ENCODE assay signal across 1 cellular context in genomic region chr6:56381852-56382251, GRCh38.
TF ChIP-seq lines count a peak whose summit lies in the region.

No MANE protein-coding gene starts in this region.

TF ChIP-seq in HepG2, 621 proteins besides CTCF, POLR2A, EP300 and RAD21 (continued from another document and continues in another):
- TF ChIP-seq TEAD3 (CRISPR knock-in tag; optimal IDR thresholded peaks at IDR 0.05; ENCODE audit: borderline replicate concordance) (peak; percentile 15), ZNF484 (CRISPR knock-in tag; IDR thresholded peaks at IDR 0.05; ENCODE audit: borderline replicate concordance, low read depth) (no peak), CENPBD1 (CRISPR knock-in tag; IDR thresholded peaks at IDR 0.05; ENCODE audit: borderline replicate concordance, low read depth) (no peak), SOX6 (IDR thresholded peaks at IDR 0.05) (no peak), SOX6 (CRISPR knock-in tag; IDR thresholded peaks at IDR 0.05) (peak; percentile 59), ZFX (CRISPR knock-in tag; IDR thresholded peaks at IDR 0.05; ENCODE audit: low read depth) (no peak), ZNF850 (CRISPR knock-in tag; conservative IDR thresholded peaks at IDR 0.05) (no peak), ZBTB43 (CRISPR knock-in tag; conservative IDR thresholded peaks at IDR 0.05) (0 out of 2 replicates have a peak, but pooled peaks have one; percentile 27), MEIS2 (CRISPR knock-in tag; IDR thresholded peaks at IDR 0.05) (0 out of 2 replicates have a peak, but pooled peaks have one; percentile 66), ZEB1 (IDR thresholded peaks at IDR 0.05; ENCODE audit: insufficient replicate concordance, low read depth) (no peak), ARID5B (CRISPR knock-in tag; IDR thresholded peaks at IDR 0.05) (peak; percentile 67), PBX2 (CRISPR knock-in tag; IDR thresholded peaks at IDR 0.05) (0 out of 2 replicates have a peak, but pooled peaks have one; percentile 55), CREB3 (CRISPR knock-in tag; IDR thresholded peaks at IDR 0.05) (no peak), SKIL (CRISPR knock-in tag; IDR thresholded peaks at IDR 0.05; ENCODE audit: borderline replicate concordance) (no peak), ZSCAN21 (CRISPR knock-in tag; IDR thresholded peaks at IDR 0.05; ENCODE audit: borderline replicate concordance) (no peak), ZNF232 (CRISPR knock-in tag; IDR thresholded peaks at IDR 0.05; ENCODE audit: borderline replicate concordance) (no peak), PRDM10 (CRISPR knock-in tag; IDR thresholded peaks at IDR 0.05; ENCODE audit: low read depth) (no peak), ZSCAN30 (CRISPR knock-in tag; IDR thresholded peaks at IDR 0.05) (no peak), THAP7 (CRISPR knock-in tag; IDR thresholded peaks at IDR 0.05) (no peak), ZNF878 (CRISPR knock-in tag; IDR thresholded peaks at IDR 0.05) (no peak), GATAD2A (CRISPR knock-in tag; IDR thresholded peaks at IDR 0.05) (peak; percentile 11; the same call in 1 of the 2 replicates), ZNF556 (CRISPR knock-in tag; IDR thresholded peaks at IDR 0.05; ENCODE audit: borderline replicate concordance) (no peak), TBX3 (IDR thresholded peaks at IDR 0.05; ENCODE audit: borderline replicate concordance) (peak; percentile 82), ZSCAN20 (CRISPR knock-in tag; IDR thresholded peaks at IDR 0.05; ENCODE audit: borderline replicate concordance) (no peak), IKZF5 (CRISPR knock-in tag; IDR thresholded peaks at IDR 0.05) (no peak), MAX (IDR thresholded peaks at IDR 0.05) (no peak), ZNF614 (CRISPR knock-in tag; IDR thresholded peaks at IDR 0.05; ENCODE audit: borderline replicate concordance) (no peak), ZNF569 (CRISPR knock-in tag; IDR thresholded peaks at IDR 0.05; ENCODE audit: borderline replicate concordance) (no peak), ZNF329 (CRISPR knock-in tag; IDR thresholded peaks at IDR 0.05; ENCODE audit: low read depth) (no peak), GMEB1 (CRISPR knock-in tag; IDR thresholded peaks at IDR 0.05; ENCODE audit: borderline replicate concordance) (peak; percentile 27; the same call in 1 of the 2 replicates), ZNF264 (CRISPR knock-in tag; IDR thresholded peaks at IDR 0.05) (no peak), KAT7 (CRISPR knock-in tag; IDR thresholded peaks at IDR 0.05; ENCODE audit: borderline replicate concordance) (no peak), HMGA1 (CRISPR knock-in tag; conservative IDR thresholded peaks at IDR 0.05) (no peak), TFDP1 (CRISPR knock-in tag; IDR thresholded peaks at IDR 0.05; ENCODE audit: borderline replicate concordance) (no peak), NFE2L1 (CRISPR knock-in tag; IDR thresholded peaks at IDR 0.05; ENCODE audit: borderline replicate concordance) (no peak), ZNF253 (CRISPR knock-in tag; IDR thresholded peaks at IDR 0.05; ENCODE audit: borderline replicate concordance) (no peak), DBP (CRISPR knock-in tag; IDR thresholded peaks at IDR 0.05; ENCODE audit: not compliant biosample characterization) (no peak), ETV5 (CRISPR knock-in tag; IDR thresholded peaks at IDR 0.05; ENCODE audit: borderline replicate concordance) (no peak), PHF21A (CRISPR knock-in tag; IDR thresholded peaks at IDR 0.05) (no peak), YY1 (IDR thresholded peaks at IDR 0.05; ENCODE audit: insufficient read depth, insufficient replicate concordance, low read depth, low read length) (no peak), ZNF766 (CRISPR knock-in tag; IDR thresholded peaks at IDR 0.05; ENCODE audit: borderline replicate concordance) (no peak), HDAC2 (CRISPR knock-in tag; IDR thresholded peaks at IDR 0.05) (no peak)
